Comparison of ENCODE assay signal across 21 cellular contexts in genomic region chr16:74190292-74190691, GRCh38.
"Had no signal": no experiment of that assay in that cellular context is flagged by ENCODE, and none has a peak within 500 bp of the region (broad histone marks: within the 10 kb centered on the region; RNA-seq: fewer than 3 reads in every experiment).

No MANE protein-coding gene starts in this region.

- H3K4me3 ChIP-seq: coronary artery, dorsolateral prefrontal cortex, esophagus squamous epithelium, gastrocnemius medialis, heart right ventricle, left lung, lower lobe of right lung, mucosa of descending colon had no signal

- H3K36me3 Mint-ChIP-seq: mesothelial cell of epicardium had no signal

- H3K9me3 ChIP-seq: esophagus squamous epithelium, gastrocnemius medialis, left lung, lower lobe of right lung, mucosa of descending colon had no signal

- DNase-seq: dermis blood vessel endothelial cell; dorsolateral prefrontal cortex; effector CD4-positive, alpha-beta T cell; effector memory CD4-positive, alpha-beta T cell; esophagus squamous epithelium; foreskin fibroblast; foreskin melanocyte; gastrocnemius medialis; glutamatergic neuron; head of caudate nucleus; heart right ventricle; hippocampal formation; left cardiac atrium; left lung; left ventricle myocardium superior; lower lobe of right lung; mesenchymal stem cell; mucosa of descending colon; naive B cell had no signal

- H3K27me3 ChIP-seq: dorsolateral prefrontal cortex, esophagus squamous epithelium, gastrocnemius medialis, heart right ventricle, left lung had no signal

- ATAC-seq: gastrocnemius medialis, heart right ventricle, left cardiac atrium, left lung, left ventricle myocardium superior, lower lobe of right lung, mucosa of descending colon had no signal

- H3K4me1 Mint-ChIP-seq: naive B cell had no signal

- H3K4me1 ChIP-seq: esophagus squamous epithelium, gastrocnemius medialis, heart right ventricle, left lung, lower lobe of right lung had no signal

- H3K27ac ChIP-seq: coronary artery, dorsolateral prefrontal cortex, esophagus squamous epithelium, gastrocnemius medialis, heart right ventricle, left lung, lower lobe of right lung had no signal

- H3K4me3 Mint-ChIP-seq: mesothelial cell of epicardium, naive B cell had no signal

- H3K36me3 ChIP-seq: esophagus squamous epithelium, gastrocnemius medialis, heart right ventricle, left lung, lower lobe of right lung had no signal

- H3K27ac Mint-ChIP-seq: mesothelial cell of epicardium had no signal
